ENCODE assay signal across 8 cellular contexts in the genomic region with DNA sequence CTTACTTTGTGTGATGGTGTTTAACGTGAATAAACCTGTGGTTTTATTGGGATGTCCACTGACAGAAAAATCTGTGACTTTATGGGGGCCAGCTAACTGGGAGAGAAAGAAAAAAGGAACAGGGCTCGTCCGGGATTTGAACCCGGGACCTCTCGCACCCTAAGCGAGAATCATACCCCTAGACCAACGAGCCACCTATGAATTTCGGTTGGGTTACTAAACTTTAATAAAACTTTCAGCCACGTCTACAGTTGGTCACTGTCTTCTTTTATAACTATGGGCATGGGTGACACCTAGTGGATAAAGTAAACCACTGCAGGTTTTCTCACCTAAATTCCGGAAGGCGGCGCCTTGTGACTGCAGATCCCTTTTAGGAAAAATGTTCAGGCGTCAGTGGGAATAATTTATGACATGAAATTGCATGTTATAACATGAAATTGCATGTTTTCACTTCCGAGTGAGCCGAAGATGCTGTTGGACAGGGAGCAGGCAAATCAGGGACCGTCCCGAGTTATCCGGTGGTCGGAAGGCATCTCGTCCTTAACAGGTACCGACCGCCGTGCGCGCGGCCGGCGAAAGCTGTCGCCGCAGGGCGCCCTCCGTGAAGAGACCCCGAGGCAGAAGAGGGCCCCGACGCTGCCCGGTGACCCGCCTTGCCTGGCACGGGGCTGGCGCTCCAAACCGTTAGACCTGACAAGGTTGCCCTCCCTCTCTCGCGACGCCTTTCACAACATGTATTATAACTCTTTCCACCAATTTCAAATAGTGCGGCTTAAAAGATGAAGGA. TPM values are rescaled to one million over a fixed set of nuclear protein-coding genes. Genes with fewer than 3 reads are reported as not detected.
A peak's percentile ranks its signal among the peaks of the same experiment; 100 is the strongest.
DNase-seq lines count a peak whose midpoint lies in the region; ATAC-seq, FAIRE-seq and TF ChIP-seq lines count a peak whose summit lies in the region.

No MANE protein-coding gene starts in this region.

- peak overlapping the region; percentile 93 for H3K4me3 ChIP-seq in astrocyte (ENCODE audit: insufficient read depth, low read depth, low read length)

- H3K4me3 Mint-ChIP-seq in astrocyte (ENCODE audit: unreplicated experiment) (no peak overlapping the region), progenitor cell of endocrine pancreas (ENCODE audit: low read depth) (no peak overlapping the region)

- H3K4me2 ChIP-seq in astrocyte (ENCODE audit: low read length) = peak overlapping the region; percentile 89

- H3K27me3 ChIP-seq in astrocyte (ENCODE audit: insufficient read depth, low read length) = no peaks in the 10 kb centered on the region

- H3K9me3 Mint-ChIP-seq in astrocyte (ENCODE audit: unreplicated experiment) (no peaks in the 10 kb centered on the region), progenitor cell of endocrine pancreas (ENCODE audit: low read depth) (no peaks in the 10 kb centered on the region)

- no peaks in the 10 kb centered on the region for H3K27me3 Mint-ChIP-seq in astrocyte (ENCODE audit: low read depth, unreplicated experiment)
- no peaks in the 10 kb centered on the region for H3K27me3 Mint-ChIP-seq in progenitor cell of endocrine pancreas

- DNase-seq in AML-193 (lab: John Stamatoyannopoulos, UW) (peak; percentile 87 to 92), NCI-H1417 treated with DMSO at 0.1 percent for 48 hours (lab: John Stamatoyannopoulos, UW) (peak; percentile 80), SKM-1 treated with dmso at 0.1 percent for 144 hours (lab: John Stamatoyannopoulos, UW; ENCODE audit: unreplicated experiment) (peak; percentile 72), astrocyte (ENCODE audit: low read depth) (peak; percentile 60), hepatic stellate cell (ENCODE audit: low spot score) (peak; percentile 70), progenitor cell of endocrine pancreas (ENCODE audit: low spot score, unreplicated experiment) (peak; percentile 59), GM12892 (ENCODE audit: insufficient read length) (no peak)

- ATAC-seq in GM21423 (IDR thresholded peaks at IDR 0.05; ENCODE audit: unreplicated experiment) = peak; percentile 20

- FAIRE-seq in astrocyte (lab: Jason Lieb, UNC) (no peak), GM12892 (lab: Jason Lieb, UNC) (no peak)

- H3K4me1 ChIP-seq in astrocyte (ENCODE audit: insufficient read depth, low read length) = no peaks in the 10 kb centered on the region

- peak overlapping the region; percentile 82 for H3K9ac ChIP-seq in astrocyte (ENCODE audit: low read length)

- no peaks in the 10 kb centered on the region for H3K9me3 ChIP-seq in astrocyte (ENCODE audit: insufficient read depth, low read depth, low read length)

- no peaks in the 10 kb centered on the region for H3K79me2 ChIP-seq in astrocyte (ENCODE audit: insufficient read depth, low read length)

- no peak for TF ChIP-seq POLR2A in GM12892 (IDR thresholded peaks at IDR 0.05; ENCODE audit: low read depth, low read length)

- no peaks in the 10 kb centered on the region for H3K36me3 ChIP-seq in astrocyte (ENCODE audit: insufficient read depth, low read length)

- H3K27ac Mint-ChIP-seq in astrocyte (ENCODE audit: unreplicated experiment) = no peak overlapping the region
- no peak overlapping the region for H3K27ac Mint-ChIP-seq in progenitor cell of endocrine pancreas

- H4K20me1 ChIP-seq in astrocyte (ENCODE audit: insufficient read depth, low read length) = peaks cover 6% of the 10 kb centered on the region

- peak overlapping the region; percentile 14 for H3K27ac ChIP-seq in astrocyte (ENCODE audit: low read depth, low read length)

- peak; percentile 97 for TF ChIP-seq CTCF in astrocyte (IDR thresholded peaks at IDR 0.05; ENCODE audit: insufficient read depth, low read depth, low read length)
- TF ChIP-seq CTCF in progenitor cell of endocrine pancreas (IDR thresholded peaks at IDR 0.05; ENCODE audit: unreplicated experiment) = peak; percentile 91

- peak overlapping the region; percentile 79 for H2AFZ ChIP-seq in astrocyte (ENCODE audit: low read depth, low read length)

- H3K4me1 Mint-ChIP-seq in astrocyte (ENCODE audit: low read depth, unreplicated experiment) = no peaks in the 10 kb centered on the region
- H3K4me1 Mint-ChIP-seq in progenitor cell of endocrine pancreas (ENCODE audit: low read depth) = no peaks in the 10 kb centered on the region

- H3K36me3 Mint-ChIP-seq in astrocyte (ENCODE audit: low read depth, unreplicated experiment) = no peaks in the 10 kb centered on the region
- no peaks in the 10 kb centered on the region for H3K36me3 Mint-ChIP-seq in progenitor cell of endocrine pancreas (ENCODE audit: insufficient read depth)

RNA-seq across cellular contexts. Expression of gene RNASE12, which starts 18.2 kb away (rescaled TPM):
- total RNA-seq in astrocyte (not detected in 2 replicates), progenitor cell of endocrine pancreas (not detected in 2 replicates)
- polyA plus RNA-seq in GM12892 (2012; ENCODE audit: missing spikeins) = not detected

RNA-seq across cellular contexts. Expression of gene RNASE11, which starts 21.6 kb away (rescaled TPM):
- not detected in 2 replicates for total RNA-seq in astrocyte
- total RNA-seq in progenitor cell of endocrine pancreas = not detected in 2 replicates
- not detected for polyA plus RNA-seq in GM12892 (2012; ENCODE audit: missing spikeins)

RNA-seq across cellular contexts. Expression of gene OR6S1, which starts 32.1 kb away (rescaled TPM):
- total RNA-seq in astrocyte (not detected in 2 replicates), progenitor cell of endocrine pancreas (not detected in 2 replicates)
- not detected for polyA plus RNA-seq in GM12892 (2012; ENCODE audit: missing spikeins)

RNA-seq across cellular contexts. Expression of gene RNASE9, which starts 48.6 kb away (rescaled TPM):
- total RNA-seq in astrocyte (not detected in 2 replicates), progenitor cell of endocrine pancreas (not detected in 2 replicates)
- polyA plus RNA-seq in GM12892 (2012; ENCODE audit: missing spikeins) = not detected
